ENCODE assay signal across 17 cellular contexts in the genomic region with DNA sequence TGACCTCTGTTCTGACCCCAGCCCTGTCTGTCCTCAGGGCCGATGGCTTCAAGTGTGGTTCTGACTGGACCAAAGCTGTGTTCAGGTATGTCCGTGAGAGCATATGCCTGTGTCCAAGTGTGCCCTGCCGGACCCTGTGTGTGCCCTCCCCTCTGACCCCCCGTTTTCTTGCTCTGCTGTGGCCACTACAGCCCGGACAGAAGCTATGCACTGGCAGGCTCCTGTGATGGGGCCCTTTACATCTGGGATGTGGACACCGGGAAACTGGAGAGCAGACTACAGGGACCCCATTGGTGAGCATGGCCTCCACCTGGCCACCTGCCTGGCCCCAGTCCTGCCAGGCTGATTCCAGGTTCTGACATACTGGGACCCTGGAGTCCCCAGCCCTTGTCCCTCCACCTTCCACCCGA. TPM values are rescaled to one million over a fixed set of nuclear protein-coding genes. Genes with fewer than 3 reads are reported as not detected.
DNase-seq lines count a peak whose midpoint lies in the region; ATAC-seq and TF ChIP-seq lines count a peak whose summit lies in the region.
"Had no signal": no experiment of that assay in that cellular context is flagged by ENCODE, and none has a peak within 500 bp of the region (broad histone marks: within the 10 kb centered on the region; RNA-seq: fewer than 3 reads in every experiment).

No MANE protein-coding gene starts in this region.

- H2AFZ ChIP-seq in neuronal stem cell (ENCODE audit: low read length), result no peak overlapping the region
- H2AFZ ChIP-seq: GM23248 had no signal

- H3K79me1 ChIP-seq in neuronal stem cell (ENCODE audit: low read depth, low read length), result no peaks in the 10 kb centered on the region

- no CpG with 5 or more reads among the region's 7 CpGs for WGBS in neuronal stem cell (ENCODE audit: extremely low coverage in 2 of 2, insufficient read length in 2 of 2, insufficient replicate concordance in 1 of 2), 2 donors

- H3K36me3 Mint-ChIP-seq in CD14-positive monocyte, result peaks cover 68 to 92% of the 10 kb centered on the region in 2 donors
- peaks cover 0 to 54% (median 3%) of the 10 kb centered on the region in 3 donors for H3K36me3 Mint-ChIP-seq in CD8-positive, alpha-beta memory T cell
- peaks cover 12% of the 10 kb centered on the region for H3K36me3 Mint-ChIP-seq in activated naive CD8-positive, alpha-beta T cell treated with anti-CD3 and anti-CD28 coated beads, Interleukin-2, amount 50 U/mL, for 24 hours (ENCODE audit: low read depth)
- H3K36me3 Mint-ChIP-seq in activated T-helper 2 cell treated with anti-CD3 and anti-CD28 coated beads, Interferon-gamma antibody, Interleukin-2, Interleukin-4, amounts not matched to agents 10 μg/mL and 5 μg/mL and 100 μg/mL, durations not matched to agents 14 hours and 24 hours and 36 hours (ENCODE audit: low read depth), result peaks cover 47% of the 10 kb centered on the region
- H3K36me3 Mint-ChIP-seq in activated CD4-positive, alpha-beta memory T cell treated with anti-CD3 and anti-CD28 coated beads, Interleukin-2, amount 10 ng/mL, durations not matched to agents 7 days and 5 days (ENCODE audit: low read depth), result peaks cover 62% of the 10 kb centered on the region

- no peaks in the 10 kb centered on the region for H3K27me3 ChIP-seq in CD8-positive, alpha-beta memory T cell (ENCODE audit: insufficient read depth, low read length, poor library complexity, severe bottlenecking)
- H3K27me3 ChIP-seq in neuronal stem cell (ENCODE audit: control insufficient read depth in 3 of 3, insufficient read depth in 3 of 3, low read depth in 1 of 3, low read length in 3 of 3), result no peaks in the 10 kb centered on the region
- H3K27me3 ChIP-seq: uterus had no signal

- H3K27ac ChIP-seq in CD8-positive, alpha-beta memory T cell (ENCODE audit: low read depth, low read length), result no peak overlapping the region
- no peak overlapping the region for H3K27ac ChIP-seq in neuronal stem cell (replicated peaks; ENCODE audit: low read length)
- H3K27ac ChIP-seq: GM23248, prostate gland had no signal

- no peak overlapping the region for H2AK5ac ChIP-seq in neuronal stem cell (ENCODE audit: low read depth, low read length)

- no peak overlapping the region for H3K4me3 ChIP-seq in CD8-positive, alpha-beta memory T cell (ENCODE audit: low read length)
- H3K4me3 ChIP-seq in neuronal stem cell (ENCODE audit: low read length in 2 of 2), result no peak overlapping the region
- H3K4me3 ChIP-seq: GM23248, prostate gland, uterus had no signal

- CTCF ChIA-PET in CD8-positive, alpha-beta memory T cell (lab: Charles Lee), result interaction anchor here (1.2 to 1.6 kb wide), 3 partner anchors 10 to 349 kb away, joined by 3 to 7 read pairs (median 3); no protein-coding TSS in a partner anchor
- CTCF ChIA-PET in activated CD4-positive, alpha-beta memory T cell treated with anti-CD3 and anti-CD28 coated beads, Interleukin-2, amount 10 ng/mL, durations not matched to agents 7 days and 5 days (lab: Charles Lee), result interaction anchor here (1.9 to 2.5 kb wide), 3 partner anchors 15 to 349 kb away, joined by 6 to 15 read pairs (median 13); no protein-coding TSS in a partner anchor

- H3K9ac ChIP-seq in neuronal stem cell (ENCODE audit: low read depth, low read length, poor library complexity), result no peak overlapping the region
- H3K9ac ChIP-seq: GM23248 had no signal

- peaks cover 6% of the 10 kb centered on the region for H3K4me1 ChIP-seq in CD8-positive, alpha-beta memory T cell (ENCODE audit: insufficient read depth, low read length)
- peaks cover 5 to 6% of the 10 kb centered on the region in 2 donors for H3K4me1 ChIP-seq in neuronal stem cell (ENCODE audit: control insufficient read depth in 2 of 2, insufficient read depth in 1 of 2, low read depth in 1 of 2, low read length in 2 of 2)

- H3K36me3 ChIP-seq in CD8-positive, alpha-beta memory T cell (ENCODE audit: insufficient read depth, low read length), result peaks cover 7% of the 10 kb centered on the region
- H3K36me3 ChIP-seq in neuronal stem cell (replicated peaks in 1 of 2; ENCODE audit: control insufficient read depth in 2 of 2, insufficient read depth in 2 of 2, low read length in 2 of 2), result peaks cover 2 to 4% of the 10 kb centered on the region in 2 donors
- H3K36me3 ChIP-seq: prostate gland, uterus had no signal

- intact Hi-C loops in CD14-positive monocyte (cut with micrococcal nuclease), result no loop called here
- intact Hi-C loops in activated T-helper 2 cell treated with anti-CD3 and anti-CD28 coated beads, Interferon-gamma antibody, Interleukin-2, Interleukin-4, amounts not matched to agents 10 μg/mL and 5 μg/mL and 100 μg/mL, durations not matched to agents 14 hours and 24 hours and 36 hours (cut with micrococcal nuclease), result no loop called here

- no peak overlapping the region for H3K14ac ChIP-seq in neuronal stem cell (ENCODE audit: low read length)

- no peak overlapping the region for H2BK15ac ChIP-seq in neuronal stem cell (ENCODE audit: low read length)

- no peak overlapping the region for H3K18ac ChIP-seq in neuronal stem cell (ENCODE audit: low read length)

- POLR2A ChIA-PET in CD8-positive, alpha-beta memory T cell (lab: Charles Lee), result no interaction called here
- POLR2A ChIA-PET in activated CD4-positive, alpha-beta memory T cell treated with anti-CD3 and anti-CD28 coated beads, Interleukin-2, amount 10 ng/mL, durations not matched to agents 7 days and 5 days (lab: Charles Lee), result interaction anchor here (0.7 to 7.4 kb wide), 3 partner anchors 14 to 348 kb away, joined by 3 to 58 read pairs (median 5); a partner anchor contains a TSS

- H4K91ac ChIP-seq in neuronal stem cell (ENCODE audit: low read depth, low read length, poor library complexity), result no peak overlapping the region

- no peak overlapping the region for H3K4me2 ChIP-seq in neuronal stem cell (ENCODE audit: insufficient read depth, low read length, poor library complexity, severe bottlenecking)

- H3K4ac ChIP-seq in neuronal stem cell (ENCODE audit: low read length), result no peak overlapping the region

- H3K9me3 ChIP-seq in CD8-positive, alpha-beta memory T cell (ENCODE audit: low read length), result no peaks in the 10 kb centered on the region
- no peaks in the 10 kb centered on the region for H3K9me3 ChIP-seq in neuronal stem cell (replicated peaks in 1 of 2; ENCODE audit: control insufficient read depth in 2 of 2, insufficient read depth in 1 of 2, low read depth in 1 of 2, low read length in 2 of 2)
- H3K9me3 ChIP-seq: prostate gland, uterus had no signal

- ATAC-seq in activated naive CD8-positive, alpha-beta T cell treated with anti-CD3 and anti-CD28 coated beads, Interleukin-2, amount 50 U/mL, for 24 hours, result no peak

- H2BK12ac ChIP-seq in neuronal stem cell (ENCODE audit: low read length), result no peak overlapping the region

- peak overlapping the region; percentile 86 for H4K8ac ChIP-seq in neuronal stem cell (ENCODE audit: low read depth, low read length)

- peak overlapping the region; percentile 88 to 93 (median 92) for H3K27ac Mint-ChIP-seq in CD14-positive monocyte
- H3K27ac Mint-ChIP-seq in CD8-positive, alpha-beta memory T cell, result peak overlapping the region in 6 of 8 donors; percentile 53 to 94 (median 88)
- peak overlapping the region; percentile 14 for H3K27ac Mint-ChIP-seq in activated naive CD8-positive, alpha-beta T cell treated with anti-CD3 and anti-CD28 coated beads, Interleukin-2, amount 50 U/mL, for 24 hours
- no peak overlapping the region for H3K27ac Mint-ChIP-seq in activated T-helper 2 cell treated with anti-CD3 and anti-CD28 coated beads, Interferon-gamma antibody, Interleukin-2, Interleukin-4, amounts not matched to agents 10 μg/mL and 5 μg/mL and 100 μg/mL, durations not matched to agents 14 hours and 24 hours and 36 hours
- no peak overlapping the region for H3K27ac Mint-ChIP-seq in activated CD4-positive, alpha-beta memory T cell treated with anti-CD3 and anti-CD28 coated beads, Interleukin-2, amount 10 ng/mL, durations not matched to agents 7 days and 5 days

- H3K4me1 Mint-ChIP-seq in CD14-positive monocyte, result peaks cover 54% of the 10 kb centered on the region
- H3K4me1 Mint-ChIP-seq in CD8-positive, alpha-beta memory T cell, result peaks cover 7 to 36% (median 9%) of the 10 kb centered on the region in 3 donors
- H3K4me1 Mint-ChIP-seq in activated naive CD8-positive, alpha-beta T cell treated with anti-CD3 and anti-CD28 coated beads, Interleukin-2, amount 50 U/mL, for 24 hours, result peaks cover 4% of the 10 kb centered on the region
- peaks cover 5% of the 10 kb centered on the region for H3K4me1 Mint-ChIP-seq in activated T-helper 2 cell treated with anti-CD3 and anti-CD28 coated beads, Interferon-gamma antibody, Interleukin-2, Interleukin-4, amounts not matched to agents 10 μg/mL and 5 μg/mL and 100 μg/mL, durations not matched to agents 14 hours and 24 hours and 36 hours (ENCODE audit: low read depth)
- peaks cover 23% of the 10 kb centered on the region for H3K4me1 Mint-ChIP-seq in activated CD4-positive, alpha-beta memory T cell treated with anti-CD3 and anti-CD28 coated beads, Interleukin-2, amount 10 ng/mL, durations not matched to agents 7 days and 5 days

- peak overlapping the region; percentile 76 for H3K23ac ChIP-seq in neuronal stem cell (ENCODE audit: low read depth, low read length, poor library complexity)

- no peak overlapping the region for H2BK120ac ChIP-seq in neuronal stem cell (ENCODE audit: low read depth, low read length)

- peak overlapping the region in 1 of 2 donors; percentile 27 for H3K4me3 Mint-ChIP-seq in CD14-positive monocyte
- H3K4me3 Mint-ChIP-seq in CD8-positive, alpha-beta memory T cell, result peak overlapping the region in 1 of 7 donors; percentile 44
- H3K4me3 Mint-ChIP-seq in activated naive CD8-positive, alpha-beta T cell treated with anti-CD3 and anti-CD28 coated beads, Interleukin-2, amount 50 U/mL, for 24 hours, result no peak overlapping the region
- no peak overlapping the region for H3K4me3 Mint-ChIP-seq in activated T-helper 2 cell treated with anti-CD3 and anti-CD28 coated beads, Interferon-gamma antibody, Interleukin-2, Interleukin-4, amounts not matched to agents 10 μg/mL and 5 μg/mL and 100 μg/mL, durations not matched to agents 14 hours and 24 hours and 36 hours (ENCODE audit: low read depth)
- H3K4me3 Mint-ChIP-seq in activated CD4-positive, alpha-beta memory T cell treated with anti-CD3 and anti-CD28 coated beads, Interleukin-2, amount 10 ng/mL, durations not matched to agents 7 days and 5 days, result no peak overlapping the region

- TF ChIP-seq CTCF in CD14-positive monocyte (IDR thresholded peaks at IDR 0.05), result no peak

- DNase-seq in CD14-positive monocyte (ENCODE audit: low spot score), result no peak
- no peak for DNase-seq in CD8-positive, alpha-beta memory T cell
- DNase-seq in activated naive CD8-positive, alpha-beta T cell treated with anti-CD3 and anti-CD28 coated beads, Interleukin-2, amount 50 U/mL, for 24 hours, result no peak
- DNase-seq in neuronal stem cell (ENCODE audit: low spot score), result no peak
- no peak for DNase-seq in activated T-helper 2 cell treated with anti-CD3 and anti-CD28 coated beads, Interferon-gamma antibody, Interleukin-2, Interleukin-4, amounts not matched to agents 10 μg/mL and 5 μg/mL and 100 μg/mL, durations not matched to agents 14 hours and 24 hours and 36 hours (ENCODE audit: low spot score)
- no peak for DNase-seq in NCI-H2081 treated with DMSO at 0.1 percent for 48 hours (lab: John Stamatoyannopoulos, UW)
- DNase-seq in activated CD4-positive, alpha-beta memory T cell treated with anti-CD3 and anti-CD28 coated beads, Interleukin-2, amount 10 ng/mL, durations not matched to agents 7 days and 5 days, result no peak
- DNase-seq: activated CD4-positive, alpha-beta T cell treated with anti-CD3 and anti-CD28 coated beads, Interleukin-2, amount 50 U/mL, for 1 hour; activated gamma-delta T cell treated with Interleukin-2 at 50 U/mL for 16 hours; glutamatergic neuron; NCI-H1092 treated with DMSO at 0.1 percent for 48 hours; NCI-H524; stimulated activated CD4-positive, alpha-beta T cell treated with anti-CD3 and anti-CD28 coated beads, Interleukin-1b, Interleukin-23, amount 100 ng/mL, for 48 hours; stimulated activated CD8-positive, alpha-beta memory T cell treated with anti-CD3 and anti-CD28 coated beads, Interleukin-4, amount 100 ng/mL, for 48 hours had no signal

- no peak overlapping the region for H2BK5ac ChIP-seq in neuronal stem cell (ENCODE audit: low read length)

- H3K9me3 Mint-ChIP-seq in CD14-positive monocyte, result no peaks in the 10 kb centered on the region
- H3K9me3 Mint-ChIP-seq in CD8-positive, alpha-beta memory T cell, result peaks cover 0 to 2% (median 0%) of the 10 kb centered on the region in 5 donors
- no peaks in the 10 kb centered on the region for H3K9me3 Mint-ChIP-seq in activated naive CD8-positive, alpha-beta T cell treated with anti-CD3 and anti-CD28 coated beads, Interleukin-2, amount 50 U/mL, for 24 hours
- no peaks in the 10 kb centered on the region for H3K9me3 Mint-ChIP-seq in activated T-helper 2 cell treated with anti-CD3 and anti-CD28 coated beads, Interferon-gamma antibody, Interleukin-2, Interleukin-4, amounts not matched to agents 10 μg/mL and 5 μg/mL and 100 μg/mL, durations not matched to agents 14 hours and 24 hours and 36 hours
- H3K9me3 Mint-ChIP-seq in activated CD4-positive, alpha-beta memory T cell treated with anti-CD3 and anti-CD28 coated beads, Interleukin-2, amount 10 ng/mL, durations not matched to agents 7 days and 5 days, result no peaks in the 10 kb centered on the region

- peaks cover 0 to 2% (median 0%) of the 10 kb centered on the region in 3 donors for H3K27me3 Mint-ChIP-seq in CD14-positive monocyte (ENCODE audit: low read depth in 3 of 3)
- no peaks in the 10 kb centered on the region for H3K27me3 Mint-ChIP-seq in CD8-positive, alpha-beta memory T cell
- no peaks in the 10 kb centered on the region for H3K27me3 Mint-ChIP-seq in activated naive CD8-positive, alpha-beta T cell treated with anti-CD3 and anti-CD28 coated beads, Interleukin-2, amount 50 U/mL, for 24 hours
- H3K27me3 Mint-ChIP-seq in activated T-helper 2 cell treated with anti-CD3 and anti-CD28 coated beads, Interferon-gamma antibody, Interleukin-2, Interleukin-4, amounts not matched to agents 10 μg/mL and 5 μg/mL and 100 μg/mL, durations not matched to agents 14 hours and 24 hours and 36 hours (ENCODE audit: low read depth), result no peaks in the 10 kb centered on the region
- H3K27me3 Mint-ChIP-seq in activated CD4-positive, alpha-beta memory T cell treated with anti-CD3 and anti-CD28 coated beads, Interleukin-2, amount 10 ng/mL, durations not matched to agents 7 days and 5 days, result no peaks in the 10 kb centered on the region

RNA-seq across cellular contexts. Expression of a gene that starts 14.5 kb away (rescaled TPM):
- 10 to 100 TPM; 36.9 to 46.8 TPM for polyA plus RNA-seq in CD14-positive monocyte
- total RNA-seq in CD8-positive, alpha-beta memory T cell, result 10 to 100 TPM; 50.3 to 53.2 TPM
- polyA plus RNA-seq in CD8-positive, alpha-beta memory T cell, result 18.8 TPM
- 18.3 TPM for polyA plus RNA-seq in neuronal stem cell (2013, experiment 1 of 2)
- 16.1 TPM for polyA plus RNA-seq in neuronal stem cell (2013, experiment 2 of 2)
- 86.8 and 87.1 TPM in 2 replicates for total RNA-seq in activated T-helper 2 cell treated with anti-CD3 and anti-CD28 coated beads, Interferon-gamma antibody, Interleukin-2, Interleukin-4, amounts not matched to agents 10 μg/mL and 5 μg/mL and 100 μg/mL, durations not matched to agents 14 hours and 24 hours and 36 hours
- 100 to 1,000 TPM; 135 to 137 TPM for total RNA-seq in activated CD4-positive, alpha-beta memory T cell treated with anti-CD3 and anti-CD28 coated beads, Interleukin-2, amount 10 ng/mL, durations not matched to agents 7 days and 5 days

RNA-seq across cellular contexts. Expression of a gene that starts 34.9 kb away (rescaled TPM):
- polyA plus RNA-seq in CD14-positive monocyte, result 10 to 100 TPM; 13.6 to 15.4 TPM
- total RNA-seq in CD8-positive, alpha-beta memory T cell, result 10 to 100 TPM; 13.8 to 15.9 TPM
- 21.8 TPM for polyA plus RNA-seq in CD8-positive, alpha-beta memory T cell
- polyA plus RNA-seq in neuronal stem cell (2013, experiment 1 of 2), result 19.9 TPM
- polyA plus RNA-seq in neuronal stem cell (2013, experiment 2 of 2), result 17.9 TPM
- 10.7 and 16.0 TPM in 2 replicates for total RNA-seq in activated T-helper 2 cell treated with anti-CD3 and anti-CD28 coated beads, Interferon-gamma antibody, Interleukin-2, Interleukin-4, amounts not matched to agents 10 μg/mL and 5 μg/mL and 100 μg/mL, durations not matched to agents 14 hours and 24 hours and 36 hours
- 10 to 100 TPM; 11.3 to 11.6 TPM for total RNA-seq in activated CD4-positive, alpha-beta memory T cell treated with anti-CD3 and anti-CD28 coated beads, Interleukin-2, amount 10 ng/mL, durations not matched to agents 7 days and 5 days

Comparison
In these comparisons a context has a peak if more than half of its experiments do, and no peak if none do; other contexts are left out.
1. H3K27ac Mint-ChIP-seq: peak in CD14-positive monocyte (7 of 7), CD8-positive, alpha-beta memory T cell (6 of 8) and activated naive CD8-positive, alpha-beta T cell treated with anti-CD3 and anti-CD28 coated beads, Interleukin-2, amount 50 U/mL, for 24 hours (single experiment); none in activated T-helper 2 cell treated with anti-CD3 and anti-CD28 coated beads, Interferon-gamma antibody, Interleukin-2, Interleukin-4, amounts not matched to agents 10 μg/mL and 5 μg/mL and 100 μg/mL, durations not matched to agents 14 hours and 24 hours and 36 hours (single experiment) and activated CD4-positive, alpha-beta memory T cell treated with anti-CD3 and anti-CD28 coated beads, Interleukin-2, amount 10 ng/mL, durations not matched to agents 7 days and 5 days (single experiment).